24 cellular contexts compared by ENCODE assay signal in genomic region chr1:53420331-53420730, GRCh38. TPM values are rescaled to one million over a fixed set of nuclear protein-coding genes. Genes with fewer than 3 reads are reported as not detected.
DNase-seq lines count a peak whose midpoint lies in the region; ATAC-seq, FAIRE-seq and TF ChIP-seq lines count a peak whose summit lies in the region.
"Had no signal": no experiment of that assay in that cellular context is flagged by ENCODE, and none has a peak within 500 bp of the region (broad histone marks: within the 10 kb centered on the region; RNA-seq: fewer than 3 reads in every experiment).

No MANE protein-coding gene starts in this region.

- no peak overlapping the region for H3K9ac ChIP-seq in astrocyte (ENCODE audit: low read length)
- H3K9ac ChIP-seq: BLaER1 treated with 17β-estradiol and CSF1 and Interleukin-3, amounts not matched to agents 10 nM and 100 nM had no signal

- TF ChIP-seq CTCF in AG10803 (conservative IDR thresholded peaks at IDR 0.05; ENCODE audit: low read length), result no peak
- TF ChIP-seq CTCF in astrocyte (IDR thresholded peaks at IDR 0.05; ENCODE audit: insufficient read depth, low read depth, low read length), result no peak
- no peak for TF ChIP-seq CTCF in osteoblast (IDR thresholded peaks at IDR 0.05; ENCODE audit: extremely low read depth, low read depth, low read length)
- TF ChIP-seq CTCF in breast epithelium (IDR thresholded peaks at IDR 0.05), result no peak

- peak overlapping the region; percentile 87 for H3K27ac Mint-ChIP-seq in astrocyte (ENCODE audit: unreplicated experiment)
- no peak overlapping the region for H3K27ac Mint-ChIP-seq in stimulated activated effector memory CD8-positive, alpha-beta T cell treated with anti-CD3 and anti-CD28 coated beads, Interleukin-12 subunit alpha, Interleukin-12 subunit beta, amount 100 ng/mL, for 72 hours
- H3K27ac Mint-ChIP-seq: CD14-positive monocyte; CD4-positive, alpha-beta T cell; GM23338; H9 had no signal

- peaks cover 3% of the 10 kb centered on the region for H3K9me3 ChIP-seq in astrocyte (ENCODE audit: insufficient read depth, low read depth, low read length)
- no peaks in the 10 kb centered on the region for H3K9me3 ChIP-seq in osteoblast (ENCODE audit: low read depth, low read length)
- no peaks in the 10 kb centered on the region for H3K9me3 ChIP-seq in breast epithelium
- H3K9me3 ChIP-seq: BE2C had no signal

- no peak for ATAC-seq in HG03095 (IDR thresholded peaks at IDR 0.05; ENCODE audit: unreplicated experiment)
- no peak for ATAC-seq in stimulated activated effector memory CD8-positive, alpha-beta T cell treated with anti-CD3 and anti-CD28 coated beads, Interleukin-12 subunit alpha, Interleukin-12 subunit beta, amount 100 ng/mL, for 72 hours
- ATAC-seq: GM12878, GM23338, HCT116 had no signal

- no peaks in the 10 kb centered on the region for H4K20me1 ChIP-seq in astrocyte (ENCODE audit: insufficient read depth, low read length)
- no peaks in the 10 kb centered on the region for H4K20me1 ChIP-seq in osteoblast (ENCODE audit: insufficient read depth, low read length)
- H4K20me1 ChIP-seq: BLaER1 treated with 17β-estradiol and CSF1 and Interleukin-3, amounts not matched to agents 10 nM and 100 nM had no signal

- H3K79me2 ChIP-seq in astrocyte (ENCODE audit: insufficient read depth, low read length) (no peaks in the 10 kb centered on the region), osteoblast (ENCODE audit: insufficient read depth, low read length) (no peaks in the 10 kb centered on the region)

- H3K27me3 Mint-ChIP-seq in astrocyte (ENCODE audit: low read depth, unreplicated experiment), result peaks cover 1% of the 10 kb centered on the region
- H3K27me3 Mint-ChIP-seq: CD4-positive, alpha-beta T cell; CD8-positive, alpha-beta memory T cell had no signal

- H3K4me2 ChIP-seq in astrocyte (ENCODE audit: low read length) (no peak overlapping the region), osteoblast (ENCODE audit: insufficient read depth, low read length) (peak overlapping the region; percentile 57)
- H3K4me2 ChIP-seq: BLaER1 treated with 17β-estradiol and CSF1 and Interleukin-3, amounts not matched to agents 10 nM and 100 nM; GM23338 had no signal

- no peak for TF ChIP-seq POLR2A in breast epithelium (IDR thresholded peaks at IDR 0.05)

- FAIRE-seq in GM19239 (lab: Jason Lieb, UNC), result peak; percentile 23
- FAIRE-seq in astrocyte (lab: Jason Lieb, UNC), result no peak
- no peak for FAIRE-seq in frontal cortex (lab: Jason Lieb, UNC)
- FAIRE-seq: D721Med, GM12878 had no signal

- H3K36me3 ChIP-seq in astrocyte (ENCODE audit: insufficient read depth, low read length) (no peaks in the 10 kb centered on the region), osteoblast (ENCODE audit: insufficient read depth, low read length) (no peaks in the 10 kb centered on the region), breast epithelium (no peaks in the 10 kb centered on the region)
- H3K36me3 ChIP-seq: BE2C; BLaER1 treated with 17β-estradiol and CSF1 and Interleukin-3, amounts not matched to agents 10 nM and 100 nM had no signal

- H3K4me3 ChIP-seq in AG10803 (ENCODE audit: low read length) (no peak overlapping the region), astrocyte (ENCODE audit: insufficient read depth, low read depth, low read length) (no peak overlapping the region), osteoblast (ENCODE audit: insufficient read depth, low read length) (no peak overlapping the region), breast epithelium (no peak overlapping the region)
- H3K4me3 ChIP-seq: BLaER1 treated with 17β-estradiol and CSF1 and Interleukin-3, amounts not matched to agents 10 nM and 100 nM; GM12878; GM23338 had no signal

- peak; percentile 18 for DNase-seq in AG10803 (ENCODE audit: low read depth)
- no peak for DNase-seq in GM19239 (ENCODE audit: insufficient read length, low spot score)
- DNase-seq in astrocyte (ENCODE audit: low read depth), result peak; percentile 69
- DNase-seq in osteoblast (ENCODE audit: insufficient read length, low spot score, missing footprints), result no peak
- no peak for DNase-seq in breast epithelium (ENCODE audit: low spot score in 2 of 2)
- DNase-seq in frontal cortex (ENCODE audit: low spot score in 2 of 2), result no peak
- no peak for DNase-seq in stimulated activated effector memory CD8-positive, alpha-beta T cell treated with anti-CD3 and anti-CD28 coated beads, Interleukin-12 subunit alpha, Interleukin-12 subunit beta, amount 100 ng/mL, for 72 hours (ENCODE audit: low spot score in 2 of 2)
- DNase-seq: AML-193; BE2C; CD4-positive, alpha-beta T cell; CD8-positive, alpha-beta memory T cell; DMS 273 treated with DMSO at 0.1 percent for 48 hours; DMS79; GDM1; H9 had no signal

- H3K27me3 ChIP-seq in astrocyte (ENCODE audit: insufficient read depth, low read length) (peaks cover 17% of the 10 kb centered on the region), osteoblast (ENCODE audit: insufficient read depth, low read length) (peaks cover 43% of the 10 kb centered on the region), breast epithelium (peaks cover 0 to 5% of the 10 kb centered on the region in 2 donors)
- H3K27me3 ChIP-seq: BE2C; BLaER1 treated with 17β-estradiol and CSF1 and Interleukin-3, amounts not matched to agents 10 nM and 100 nM had no signal

- H3K9me3 Mint-ChIP-seq in astrocyte (ENCODE audit: unreplicated experiment), result peaks cover 3% of the 10 kb centered on the region
- peaks cover 4% of the 10 kb centered on the region for H3K9me3 Mint-ChIP-seq in stimulated activated effector memory CD8-positive, alpha-beta T cell treated with anti-CD3 and anti-CD28 coated beads, Interleukin-12 subunit alpha, Interleukin-12 subunit beta, amount 100 ng/mL, for 72 hours
- H3K9me3 Mint-ChIP-seq: CD4-positive, alpha-beta T cell had no signal

- H3K4me1 ChIP-seq in astrocyte (ENCODE audit: insufficient read depth, low read length) (peaks cover 6% of the 10 kb centered on the region), osteoblast (ENCODE audit: insufficient read depth, low read length) (no peaks in the 10 kb centered on the region), breast epithelium (no peaks in the 10 kb centered on the region)
- H3K4me1 ChIP-seq: BE2C had no signal

- H3K4me1 Mint-ChIP-seq in astrocyte (ENCODE audit: low read depth, unreplicated experiment), result peaks cover 27% of the 10 kb centered on the region
- H3K4me1 Mint-ChIP-seq in stimulated activated effector memory CD8-positive, alpha-beta T cell treated with anti-CD3 and anti-CD28 coated beads, Interleukin-12 subunit alpha, Interleukin-12 subunit beta, amount 100 ng/mL, for 72 hours, result peaks cover 16% of the 10 kb centered on the region

- intact Hi-C loops in breast epithelium (cut with DNase I; ENCODE audit: low total_unique reads), result no loop called here

- H3K27ac ChIP-seq in astrocyte (ENCODE audit: low read depth, low read length), result no peak overlapping the region
- H3K27ac ChIP-seq in osteoblast (ENCODE audit: low read depth, low read length), result no peak overlapping the region
- no peak overlapping the region for H3K27ac ChIP-seq in breast epithelium
- H3K27ac ChIP-seq: 22Rv1; BLaER1 treated with 17β-estradiol and CSF1 and Interleukin-3, amounts not matched to agents 10 nM and 100 nM had no signal

- H3K4me3 Mint-ChIP-seq in astrocyte (ENCODE audit: unreplicated experiment), result no peak overlapping the region
- H3K4me3 Mint-ChIP-seq in stimulated activated effector memory CD8-positive, alpha-beta T cell treated with anti-CD3 and anti-CD28 coated beads, Interleukin-12 subunit alpha, Interleukin-12 subunit beta, amount 100 ng/mL, for 72 hours, result no peak overlapping the region
- H3K4me3 Mint-ChIP-seq: CD14-positive monocyte; CD4-positive, alpha-beta T cell; CD8-positive, alpha-beta memory T cell; GM23338; H9 had no signal

- H2AFZ ChIP-seq in astrocyte (ENCODE audit: low read depth, low read length) (no peak overlapping the region), osteoblast (ENCODE audit: low read length) (no peak overlapping the region)
- H2AFZ ChIP-seq: GM23338 had no signal

- no peaks in the 10 kb centered on the region for H3K36me3 Mint-ChIP-seq in astrocyte (ENCODE audit: low read depth, unreplicated experiment)
- no peaks in the 10 kb centered on the region for H3K36me3 Mint-ChIP-seq in stimulated activated effector memory CD8-positive, alpha-beta T cell treated with anti-CD3 and anti-CD28 coated beads, Interleukin-12 subunit alpha, Interleukin-12 subunit beta, amount 100 ng/mL, for 72 hours
- H3K36me3 Mint-ChIP-seq: CD14-positive monocyte had no signal

RNA-seq across cellular contexts. Expression of gene DMRTB1, which starts 38.9 kb away (rescaled TPM):
- total RNA-seq in astrocyte (not detected in 2 replicates), osteoblast (not detected in 2 replicates), breast epithelium (not detected), frontal cortex (not detected)
- total RNA-seq: CD4-positive, alpha-beta T cell; CD8-positive, alpha-beta memory T cell; GM12878; H4; H9 had no signal

Comparison
In these comparisons a context has a peak if more than half of its experiments do, and no peak if none do; other contexts are left out.
1. DNase-seq: peak in AG10803 (single experiment) and astrocyte (single experiment); none in GM19239 (single experiment), osteoblast (single experiment), breast epithelium (0 of 2), frontal cortex (0 of 2) and stimulated activated effector memory CD8-positive, alpha-beta T cell treated with anti-CD3 and anti-CD28 coated beads, Interleukin-12 subunit alpha, Interleukin-12 subunit beta, amount 100 ng/mL, for 72 hours (0 of 2).